Comparison of ENCODE assay signal across 20 cellular contexts in the genomic region with DNA sequence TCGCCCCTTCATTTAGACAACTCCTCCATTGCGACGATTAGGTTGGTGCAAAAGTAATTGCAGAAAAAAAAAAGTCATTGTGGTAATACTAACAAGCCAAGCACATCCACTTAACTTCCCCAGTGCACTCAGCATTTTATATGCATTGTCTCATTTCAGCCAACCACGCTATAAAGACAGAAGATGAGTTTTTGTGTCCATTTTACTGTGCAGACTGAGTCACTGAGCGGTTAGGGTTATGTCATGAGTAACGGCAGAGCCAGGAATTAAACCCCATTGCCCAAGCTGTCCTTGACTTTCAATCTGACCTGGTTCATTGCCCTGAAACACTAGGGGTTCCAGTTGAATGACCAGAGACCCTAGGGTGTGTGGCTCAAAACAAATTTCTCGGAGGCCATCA.
"Had no signal": no experiment of that assay in that cellular context is flagged by ENCODE, and none has a peak within 500 bp of the region (broad histone marks: within the 10 kb centered on the region; RNA-seq: fewer than 3 reads in every experiment).

No MANE protein-coding gene starts in this region.

- DNase-seq: activated CD4-positive, alpha-beta T cell treated with anti-CD3 and anti-CD28 coated beads for 4 hours; activated CD8-positive, alpha-beta memory T cell treated with anti-CD3 and anti-CD28 coated beads, Interleukin-2, amount 50 U/mL, for 48 hours; activated CD8-positive, alpha-beta T cell treated with anti-CD3 and anti-CD28 coated beads, Interleukin-2, amount 10 ng/mL, durations not matched to agents 7 days and 5 days; activated naive CD4-positive, alpha-beta T cell treated with anti-CD3 and anti-CD28 coated beads, Interleukin-2, amount 10 ng/mL, durations not matched to agents 7 days and 5 days; caudate nucleus; colonic mucosa; kidney; left ventricle myocardium superior; mesendoderm; nephron progenitor cell; psoas muscle; stimulated activated CD4-positive, alpha-beta T cell treated with anti-CD3 and anti-CD28 coated beads, Interleukin-2, amount 100 ng/mL, for 24 hours; stimulated activated naive CD8-positive, alpha-beta T cell treated with anti-CD3 and anti-CD28 coated beads, Interleukin-15, Interleukin-2, amounts not matched to agents 100 U/mL and 50 U/mL, for 24 hours; T1000; upper lobe of right lung had no signal

- H3K36me3 ChIP-seq: colonic mucosa, suprapubic skin, upper lobe of right lung had no signal

- H3K4me3 Mint-ChIP-seq: activated CD8-positive, alpha-beta T cell treated with anti-CD3 and anti-CD28 coated beads, Interleukin-2, amount 10 ng/mL, durations not matched to agents 7 days and 5 days; activated naive CD4-positive, alpha-beta T cell treated with anti-CD3 and anti-CD28 coated beads, Interleukin-2, amount 10 ng/mL, durations not matched to agents 7 days and 5 days; nephron progenitor cell had no signal

- H3K9me3 ChIP-seq: colonic mucosa, gastroesophageal sphincter, psoas muscle, suprapubic skin, upper lobe of right lung had no signal

- H3K27ac Mint-ChIP-seq: activated CD8-positive, alpha-beta T cell treated with anti-CD3 and anti-CD28 coated beads, Interleukin-2, amount 10 ng/mL, durations not matched to agents 7 days and 5 days; activated naive CD4-positive, alpha-beta T cell treated with anti-CD3 and anti-CD28 coated beads, Interleukin-2, amount 10 ng/mL, durations not matched to agents 7 days and 5 days; nephron progenitor cell had no signal

- H3K9me3 Mint-ChIP-seq: activated naive CD4-positive, alpha-beta T cell treated with anti-CD3 and anti-CD28 coated beads, Interleukin-2, amount 10 ng/mL, durations not matched to agents 7 days and 5 days; nephron progenitor cell had no signal

- ATAC-seq: activated CD8-positive, alpha-beta T cell treated with anti-CD3 and anti-CD28 coated beads, Interleukin-2, amount 10 ng/mL, durations not matched to agents 7 days and 5 days; gastroesophageal sphincter; left ventricle myocardium superior; psoas muscle; sciatic nerve; stimulated activated naive CD8-positive, alpha-beta T cell treated with anti-CD3 and anti-CD28 coated beads, Interleukin-15, Interleukin-2, amounts not matched to agents 100 U/mL and 50 U/mL, for 24 hours; upper lobe of right lung had no signal

- H3K27ac ChIP-seq: colonic mucosa, gastroesophageal sphincter, hepatocyte, psoas muscle, suprapubic skin, upper lobe of right lung, VCaP had no signal

- H3K4me1 Mint-ChIP-seq: activated naive CD4-positive, alpha-beta T cell treated with anti-CD3 and anti-CD28 coated beads, Interleukin-2, amount 10 ng/mL, durations not matched to agents 7 days and 5 days had no signal

- H3K27me3 ChIP-seq: colonic mucosa, gastroesophageal sphincter, hepatocyte, suprapubic skin, upper lobe of right lung had no signal

- H3K4me1 ChIP-seq: colonic mucosa, gastroesophageal sphincter, psoas muscle, suprapubic skin, upper lobe of right lung had no signal

- H3K4me3 ChIP-seq: colonic mucosa, gastroesophageal sphincter, hepatocyte, psoas muscle, suprapubic skin, upper lobe of right lung had no signal

- H3K27me3 Mint-ChIP-seq: activated naive CD4-positive, alpha-beta T cell treated with anti-CD3 and anti-CD28 coated beads, Interleukin-2, amount 10 ng/mL, durations not matched to agents 7 days and 5 days had no signal
